ENCODE assay signal across 1 cellular context in genomic region chr3:127027811-127028548, GRCh38.
TF ChIP-seq lines count a peak whose summit lies in the region.

No MANE protein-coding gene starts in this region.

TF ChIP-seq in HepG2, 621 proteins besides CTCF, POLR2A, EP300 and RAD21:
- TF ChIP-seq ZBTB33 (CRISPR knock-in tag; IDR thresholded peaks at IDR 0.05) (peak; percentile 66), EEA1 (CRISPR knock-in tag; IDR thresholded peaks at IDR 0.05; ENCODE audit: borderline replicate concordance) (no peak)
